20 cellular contexts compared by ENCODE assay signal in the genomic region with DNA sequence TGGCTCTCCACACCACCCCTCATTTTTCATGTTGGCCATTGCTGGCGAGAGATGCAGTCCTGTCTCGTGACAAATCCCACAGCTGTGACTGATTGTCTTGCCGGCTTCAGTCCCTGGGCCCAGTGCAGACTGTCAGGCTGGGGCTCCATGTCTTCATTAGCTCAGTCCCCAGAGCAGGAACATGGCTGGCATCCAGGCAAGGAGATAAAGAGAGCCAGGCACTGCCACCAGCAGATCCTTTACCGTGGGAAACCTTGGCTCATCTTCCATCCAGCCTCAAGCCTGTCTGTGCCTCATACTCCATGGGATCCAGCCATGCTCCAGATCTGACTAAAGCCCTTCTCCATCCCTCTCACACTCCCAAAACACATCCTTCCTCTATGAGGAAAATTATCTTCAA.
"Had no signal": no experiment of that assay in that cellular context is flagged by ENCODE, and none has a peak within 500 bp of the region (broad histone marks: within the 10 kb centered on the region; RNA-seq: fewer than 3 reads in every experiment).

No MANE protein-coding gene starts in this region.

- H3K4me1 ChIP-seq: esophagus squamous epithelium, lower lobe of right lung, pancreas, stomach, vagina had no signal

- ATAC-seq: effector memory CD8-positive, alpha-beta T cell; left lobe of liver; lower lobe of right lung; natural killer cell; pancreas; sciatic nerve; stimulated activated effector memory CD8-positive, alpha-beta T cell treated with anti-CD3 and anti-CD28 coated beads, Interleukin-12 subunit alpha, Interleukin-12 subunit beta, amount 100 ng/mL, for 72 hours had no signal

- H3K27ac ChIP-seq: esophagus squamous epithelium, lower lobe of right lung, neutrophil, pancreas, stomach, thyroid gland, vagina had no signal

- H3K36me3 Mint-ChIP-seq: natural killer cell; stimulated activated effector memory CD8-positive, alpha-beta T cell treated with anti-CD3 and anti-CD28 coated beads, Interleukin-12 subunit alpha, Interleukin-12 subunit beta, amount 100 ng/mL, for 72 hours had no signal

- H3K4me3 ChIP-seq: esophagus squamous epithelium, lower lobe of right lung, pancreas, stomach, thyroid gland, vagina had no signal

- H3K4me1 Mint-ChIP-seq: natural killer cell; stimulated activated effector memory CD8-positive, alpha-beta T cell treated with anti-CD3 and anti-CD28 coated beads, Interleukin-12 subunit alpha, Interleukin-12 subunit beta, amount 100 ng/mL, for 72 hours had no signal

- H3K9me3 Mint-ChIP-seq: effector memory CD8-positive, alpha-beta T cell; natural killer cell; stimulated activated effector memory CD8-positive, alpha-beta T cell treated with anti-CD3 and anti-CD28 coated beads, Interleukin-12 subunit alpha, Interleukin-12 subunit beta, amount 100 ng/mL, for 72 hours had no signal

- H3K36me3 ChIP-seq: esophagus squamous epithelium, lower lobe of right lung, neutrophil, pancreas, thyroid gland, vagina had no signal

- H3K27me3 ChIP-seq: esophagus squamous epithelium, neutrophil, pancreas, stomach, thyroid gland, vagina had no signal

- H3K4me3 Mint-ChIP-seq: effector memory CD8-positive, alpha-beta T cell; natural killer cell; stimulated activated effector memory CD8-positive, alpha-beta T cell treated with anti-CD3 and anti-CD28 coated beads, Interleukin-12 subunit alpha, Interleukin-12 subunit beta, amount 100 ng/mL, for 72 hours had no signal

- DNase-seq: cortex of kidney; effector memory CD8-positive, alpha-beta T cell; erythroblast; esophagus squamous epithelium; foreskin melanocyte; glutamatergic neuron; lower lobe of right lung; natural killer cell; pancreas; retina; stimulated activated CD4-positive, alpha-beta T cell treated with anti-CD3 and anti-CD28 coated beads, Interleukin-2, amount 100 ng/mL, for 24 hours; stimulated activated CD4-positive, alpha-beta T cell treated with anti-CD3 and anti-CD28 coated beads, Interleukin-4, amount 100 ng/mL, for 24 hours; stimulated activated naive CD4-positive, alpha-beta T cell treated with Interleukin-2 at 50 U/mL for 16 hours; stomach; thyroid gland had no signal

- H3K27ac Mint-ChIP-seq: effector memory CD8-positive, alpha-beta T cell; natural killer cell; stimulated activated effector memory CD8-positive, alpha-beta T cell treated with anti-CD3 and anti-CD28 coated beads, Interleukin-12 subunit alpha, Interleukin-12 subunit beta, amount 100 ng/mL, for 72 hours had no signal

- H3K9me3 ChIP-seq: esophagus squamous epithelium, lower lobe of right lung, neutrophil, pancreas, stomach, thyroid gland, vagina had no signal
